ENCODE assay signal across 19 cellular contexts in genomic region chr18:35938158-35938557, GRCh38.
DNase-seq lines count a peak whose midpoint lies in the region; ATAC-seq and TF ChIP-seq lines count a peak whose summit lies in the region.
"Had no signal": no experiment of that assay in that cellular context is flagged by ENCODE, and none has a peak within 500 bp of the region (broad histone marks: within the 10 kb centered on the region; RNA-seq: fewer than 3 reads in every experiment).

No MANE protein-coding gene starts in this region.

- no peaks in the 10 kb centered on the region for H3K9me3 Mint-ChIP-seq in naive thymus-derived CD4-positive, alpha-beta T cell
- H3K9me3 Mint-ChIP-seq: HFFc6 had no signal

- POLR2A ChIA-PET in naive thymus-derived CD4-positive, alpha-beta T cell (lab: Charles Lee), result no interaction called here

- peaks cover 0 to 3% (median 0%) of the 10 kb centered on the region in 7 donors for H3K4me1 Mint-ChIP-seq in naive thymus-derived CD4-positive, alpha-beta T cell
- H3K4me1 Mint-ChIP-seq: activated CD8-positive, alpha-beta memory T cell treated with anti-CD3 and anti-CD28 coated beads, Interleukin-2, amount 10 ng/mL, durations not matched to agents 7 days and 5 days; naive B cell; T-helper 17 cell had no signal

- intact Hi-C loops in naive thymus-derived CD4-positive, alpha-beta T cell (cut with micrococcal nuclease), result no loop called here
- intact Hi-C loops in heart left ventricle (cut with DNase I), result loop anchor here in 1 of 10 donors (10.0 kb wide), 1 partner anchor 543 kb away; no protein-coding TSS in a partner anchor
- intact Hi-C loops in left ventricle myocardium inferior (cut with micrococcal nuclease), result no loop called here

- H3K27ac Mint-ChIP-seq in naive thymus-derived CD4-positive, alpha-beta T cell, result no peak overlapping the region
- H3K27ac Mint-ChIP-seq: activated CD8-positive, alpha-beta memory T cell treated with anti-CD3 and anti-CD28 coated beads, Interleukin-2, amount 10 ng/mL, durations not matched to agents 7 days and 5 days; HFFc6; naive B cell; T-helper 17 cell had no signal

- DNase-seq in H4 (ENCODE audit: low spot score) (peak; percentile 67), fibroblast of peridontal ligament (ENCODE audit: extremely low read depth) (peak; percentile 44), NK-92 (lab: John Stamatoyannopoulos, UW; ENCODE audit: unreplicated experiment) (no peak), heart left ventricle (no peak), left ventricle myocardium inferior (no peak)
- no peak for DNase-seq in naive thymus-derived CD4-positive, alpha-beta T cell
- DNase-seq: activated CD8-positive, alpha-beta memory T cell treated with anti-CD3 and anti-CD28 coated beads, Interleukin-2, amount 10 ng/mL, durations not matched to agents 7 days and 5 days; activated effector memory CD4-positive, alpha-beta T cell treated with anti-CD3 and anti-CD28 coated beads, Interleukin-2, amount 50 U/mL, for 16 hours; dorsolateral prefrontal cortex; HFFc6; lower lobe of right lung; naive B cell; NCI-H1417 treated with DMSO at 0.1 percent for 48 hours; stimulated activated naive CD4-positive, alpha-beta T cell treated with Interleukin-2 at 50 U/mL for 16 hours; T-helper 17 cell had no signal

- peaks cover 0 to 17% (median 3%) of the 10 kb centered on the region in 5 donors for H3K27me3 Mint-ChIP-seq in naive thymus-derived CD4-positive, alpha-beta T cell

- CTCF ChIA-PET in naive thymus-derived CD4-positive, alpha-beta T cell (lab: Charles Lee), result interaction anchor here (1.2 kb wide), 1 partner anchor 12 kb away, joined by 3 read pairs; no protein-coding TSS in a partner anchor

- H3K4me3 ChIP-seq in naive thymus-derived CD4-positive, alpha-beta T cell (ENCODE audit: low read length), result no peak overlapping the region
- no peak overlapping the region for H3K4me3 ChIP-seq in heart left ventricle
- no peak overlapping the region for H3K4me3 ChIP-seq in left ventricle myocardium inferior
- H3K4me3 ChIP-seq: ascending aorta, dorsolateral prefrontal cortex, lower lobe of right lung, vagina had no signal

- no peaks in the 10 kb centered on the region for H3K36me3 ChIP-seq in naive thymus-derived CD4-positive, alpha-beta T cell (ENCODE audit: control insufficient read depth in 2 of 3, insufficient read depth in 3 of 3, low read length in 3 of 3)
- H3K36me3 ChIP-seq in heart left ventricle (no peaks in the 10 kb centered on the region), left ventricle myocardium inferior (no peaks in the 10 kb centered on the region)
- H3K36me3 ChIP-seq: ascending aorta, lower lobe of right lung, vagina had no signal

- no peak overlapping the region for H3K4me3 Mint-ChIP-seq in naive thymus-derived CD4-positive, alpha-beta T cell
- H3K4me3 Mint-ChIP-seq: activated CD8-positive, alpha-beta memory T cell treated with anti-CD3 and anti-CD28 coated beads, Interleukin-2, amount 10 ng/mL, durations not matched to agents 7 days and 5 days; HFFc6; naive B cell; T-helper 17 cell had no signal

- no peaks in the 10 kb centered on the region for H3K4me1 ChIP-seq in naive thymus-derived CD4-positive, alpha-beta T cell (ENCODE audit: control insufficient read depth in 2 of 2, insufficient read depth in 2 of 2, low read length in 2 of 2)
- H3K4me1 ChIP-seq in heart left ventricle (no peaks in the 10 kb centered on the region), left ventricle myocardium inferior (no peaks in the 10 kb centered on the region)
- H3K4me1 ChIP-seq: ascending aorta, lower lobe of right lung, vagina had no signal

- no peaks in the 10 kb centered on the region for H3K36me3 Mint-ChIP-seq in naive thymus-derived CD4-positive, alpha-beta T cell
- H3K36me3 Mint-ChIP-seq: activated CD8-positive, alpha-beta memory T cell treated with anti-CD3 and anti-CD28 coated beads, Interleukin-2, amount 10 ng/mL, durations not matched to agents 7 days and 5 days; naive B cell had no signal

- H3K27ac ChIP-seq in 22Rv1 (peak overlapping the region; percentile 80), VCaP (peak overlapping the region; percentile 76), heart left ventricle (no peak overlapping the region), left ventricle myocardium inferior (replicated peaks) (no peak overlapping the region)
- no peak overlapping the region for H3K27ac ChIP-seq in naive thymus-derived CD4-positive, alpha-beta T cell (ENCODE audit: low read depth, low read length)
- H3K27ac ChIP-seq: ascending aorta, dorsolateral prefrontal cortex, lower lobe of right lung, vagina had no signal

- no peak for TF ChIP-seq CTCF in 22Rv1 (IDR thresholded peaks at IDR 0.05)
- no peak for TF ChIP-seq CTCF in VCaP (conservative IDR thresholded peaks at IDR 0.05)
- no peak for TF ChIP-seq CTCF in heart left ventricle (IDR thresholded peaks at IDR 0.05)
- no peak for TF ChIP-seq CTCF in left ventricle myocardium inferior (IDR thresholded peaks at IDR 0.05; ENCODE audit: borderline replicate concordance)

- 44 to 65% (median 55%) methylated on average over 1 of the region's 1 CpG for WGBS in heart left ventricle, 4 donors

- no peak for ATAC-seq in naive thymus-derived CD4-positive, alpha-beta T cell
- ATAC-seq in heart left ventricle, result no peak
- ATAC-seq: activated CD8-positive, alpha-beta memory T cell treated with anti-CD3 and anti-CD28 coated beads, Interleukin-2, amount 10 ng/mL, durations not matched to agents 7 days and 5 days; lower lobe of right lung; T-helper 17 cell had no signal

- TF ChIP-seq POLR2A in heart left ventricle (IDR thresholded peaks at IDR 0.05), result no peak

- no peaks in the 10 kb centered on the region for H3K27me3 ChIP-seq in naive thymus-derived CD4-positive, alpha-beta T cell (ENCODE audit: control insufficient read depth in 2 of 2, insufficient read depth in 2 of 2, low read length in 2 of 2)
- H3K27me3 ChIP-seq in heart left ventricle (peaks cover 0 to 4% (median 0%) of the 10 kb centered on the region in 9 donors), left ventricle myocardium inferior (ENCODE audit: low read depth) (peaks cover 10% of the 10 kb centered on the region)
- H3K27me3 ChIP-seq: ascending aorta, dorsolateral prefrontal cortex, vagina had no signal

- H3K9me3 ChIP-seq in naive thymus-derived CD4-positive, alpha-beta T cell (ENCODE audit: control insufficient read depth in 2 of 3, low read length in 3 of 3), result no peaks in the 10 kb centered on the region
- H3K9me3 ChIP-seq in heart left ventricle, result no peaks in the 10 kb centered on the region
- no peaks in the 10 kb centered on the region for H3K9me3 ChIP-seq in left ventricle myocardium inferior (replicated peaks)
- H3K9me3 ChIP-seq: ascending aorta, lower lobe of right lung, vagina had no signal

Comparison
In these comparisons a context has a peak if more than half of its experiments do, and no peak if none do; other contexts are left out.
1. H3K27ac ChIP-seq: peak in 22Rv1 (single experiment) and VCaP (single experiment); none in naive thymus-derived CD4-positive, alpha-beta T cell (single experiment), heart left ventricle (0 of 12) and left ventricle myocardium inferior (single experiment).
2. DNase-seq: peak in H4 (single experiment) and fibroblast of peridontal ligament (single experiment); none in naive thymus-derived CD4-positive, alpha-beta T cell (0 of 9), NK-92 (single experiment), heart left ventricle (0 of 5) and left ventricle myocardium inferior (single experiment).